ENCODE assay signal across 1 cellular context in the genomic region with DNA sequence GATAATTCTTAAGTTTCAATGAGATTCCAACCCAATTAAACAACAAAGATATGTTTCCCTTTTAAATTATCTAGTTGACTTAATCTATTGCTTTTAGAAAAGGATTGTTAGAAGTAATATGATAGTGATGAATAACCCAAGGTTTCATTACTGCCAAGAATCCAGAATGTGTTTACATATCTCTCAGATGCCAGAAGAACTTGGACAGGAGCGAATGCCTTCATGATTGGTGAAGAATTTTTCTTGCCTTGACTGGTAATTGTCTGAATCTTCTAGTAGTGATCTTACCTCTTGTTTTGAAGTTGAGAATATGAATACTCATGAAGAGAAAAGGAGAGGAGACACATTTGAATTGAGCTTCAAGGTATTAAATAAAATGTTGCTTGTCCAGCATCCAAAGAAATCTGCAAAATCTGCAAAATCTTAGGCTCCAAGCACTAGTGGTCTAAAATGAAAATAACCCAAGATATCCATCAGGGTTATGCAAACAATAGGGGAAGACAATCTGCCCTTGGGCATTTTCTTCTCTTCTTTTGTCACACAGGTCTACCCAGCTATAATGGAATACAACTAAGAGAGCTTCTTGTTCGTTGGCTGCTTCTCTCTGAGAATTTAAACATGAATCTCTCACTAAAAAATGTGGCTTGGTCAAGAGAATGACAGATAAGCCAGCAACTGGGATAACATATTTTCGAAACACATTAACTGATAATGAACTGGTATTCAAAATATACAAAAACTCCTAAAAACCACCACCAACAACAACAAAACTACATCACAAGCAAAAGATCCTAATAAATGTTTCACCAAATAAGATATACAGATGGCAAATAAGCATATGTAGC.
TF ChIP-seq lines count a peak whose summit lies in the region.

No MANE protein-coding gene starts in this region.

TF ChIP-seq in HepG2, 621 proteins besides CTCF, POLR2A, EP300 and RAD21 (continued from another document):
- no peak for TF ChIP-seq PRDM4 (CRISPR knock-in tag; IDR thresholded peaks at IDR 0.05; ENCODE audit: borderline replicate concordance)
- TF ChIP-seq E2F2 (CRISPR knock-in tag; IDR thresholded peaks at IDR 0.05; ENCODE audit: borderline replicate concordance): no peak
- TF ChIP-seq ZNF605 (CRISPR knock-in tag; IDR thresholded peaks at IDR 0.05): no peak
